ENCODE assay signal across 17 cellular contexts in genomic region chr3:186590580-186591296, GRCh38. TPM values are rescaled to one million over a fixed set of nuclear protein-coding genes. Genes with fewer than 3 reads are reported as not detected.
DNase-seq lines count a peak whose midpoint lies in the region; ATAC-seq and TF ChIP-seq lines count a peak whose summit lies in the region.
"Had no signal": no experiment of that assay in that cellular context is flagged by ENCODE, and none has a peak within 500 bp of the region (broad histone marks: within the 10 kb centered on the region; RNA-seq: fewer than 3 reads in every experiment).

No MANE protein-coding gene starts in this region.

- ATAC-seq in HCT116 = no peak
- no peak for ATAC-seq in T-helper 17 cell
- no peak for ATAC-seq in naive thymus-derived CD4-positive, alpha-beta T cell
- ATAC-seq in stimulated activated naive CD8-positive, alpha-beta T cell treated with anti-CD3 and anti-CD28 coated beads, Interleukin-15, amount 100 ng/mL, for 72 hours = no peak

- no TSS peak for BruUV-seq in HCT116 (replicated peaks; lab: Mats Ljungman, UMichigan)

- H3K4me2 ChIP-seq in HCT116 (ENCODE audit: low read length) = peak overlapping the region; percentile 57; the same call in 1 of the 2 replicates
- H3K4me2 ChIP-seq: SK-N-SH had no signal

- no peaks in the 10 kb centered on the region for H3K27me3 Mint-ChIP-seq in T-helper 17 cell
- no peaks in the 10 kb centered on the region for H3K27me3 Mint-ChIP-seq in naive thymus-derived CD4-positive, alpha-beta T cell
- no peaks in the 10 kb centered on the region for H3K27me3 Mint-ChIP-seq in stimulated activated naive CD8-positive, alpha-beta T cell treated with anti-CD3 and anti-CD28 coated beads, Interleukin-15, amount 100 ng/mL, for 72 hours
- H3K27me3 Mint-ChIP-seq: CD4-positive, alpha-beta T cell had no signal

- no peaks in the 10 kb centered on the region for H3K9me3 ChIP-seq in HCT116 (ENCODE audit: control insufficient read depth in 1 of 2, insufficient read depth in 1 of 2, low read depth in 1 of 2, low read length in 2 of 2)
- H3K9me3 ChIP-seq in T-helper 17 cell (ENCODE audit: control insufficient read depth, low read length, poor library complexity, severe bottlenecking) = no peaks in the 10 kb centered on the region
- H3K9me3 ChIP-seq in liver (ENCODE audit: control insufficient read depth in 4 of 4, low read length in 3 of 4) = no peaks in the 10 kb centered on the region
- H3K9me3 ChIP-seq in naive thymus-derived CD4-positive, alpha-beta T cell (ENCODE audit: control insufficient read depth in 2 of 3, low read length in 3 of 3) = no peaks in the 10 kb centered on the region
- H3K9me3 ChIP-seq: SK-N-SH had no signal

- H3K9me2 ChIP-seq in HCT116 (ENCODE audit: insufficient read depth) = no peaks in the 10 kb centered on the region
- H3K9me2 ChIP-seq: SK-N-SH had no signal

- TF ChIP-seq POLR2A in HCT116 (IDR thresholded peaks at IDR 0.05; ENCODE audit: borderline replicate concordance, extremely low read depth, insufficient read depth, insufficient read length) = no peak

- H3K9ac ChIP-seq in HCT116 (ENCODE audit: low read length) = no peak overlapping the region
- H3K9ac ChIP-seq in liver (ENCODE audit: low read depth in 1 of 2, low read length in 2 of 2) = no peak overlapping the region
- H3K9ac ChIP-seq: SK-N-SH had no signal

- no peak for TF ChIP-seq CTCF in HCT116 (IDR thresholded peaks at IDR 0.05 in 2 of 3, conservative IDR thresholded peaks at IDR 0.05 in 1 of 3; ENCODE audit: borderline replicate concordance in 1 of 3, insufficient read depth in 1 of 3, low read depth in 2 of 3, low read length in 2 of 3)
- TF ChIP-seq CTCF in liver (IDR thresholded peaks at IDR 0.05; ENCODE audit: low read depth, low read length, missing input control) = no peak

- H3K4me3 ChIP-seq in HCT116 (replicated peaks in 1 of 2; ENCODE audit: low read depth in 1 of 2, low read length in 2 of 2) (no peak overlapping the region), liver (ENCODE audit: low read depth in 1 of 3, low read length in 3 of 3) (no peak overlapping the region)
- H3K4me3 ChIP-seq in naive thymus-derived CD4-positive, alpha-beta T cell (ENCODE audit: low read length) = no peak overlapping the region

- CTCF ChIA-PET in HCT116 (lab: Charles Lee) = interaction anchor here (2.0 to 3.0 kb wide), 3 partner anchors 24 to 231 kb away, joined by 8 to 14 read pairs (median 14); no protein-coding TSS in a partner anchor
- CTCF ChIA-PET in naive thymus-derived CD4-positive, alpha-beta T cell (lab: Charles Lee) = interaction anchor here (0.9 to 2.3 kb wide), 3 partner anchors 24 to 231 kb away, joined by 3 to 9 read pairs (median 4); no protein-coding TSS in a partner anchor

- peak overlapping the region; percentile 84 for H3K27ac Mint-ChIP-seq in T-helper 17 cell
- peak overlapping the region in 2 of 9 donors; percentile 41 to 80 for H3K27ac Mint-ChIP-seq in naive thymus-derived CD4-positive, alpha-beta T cell
- no peak overlapping the region for H3K27ac Mint-ChIP-seq in stimulated activated naive CD8-positive, alpha-beta T cell treated with anti-CD3 and anti-CD28 coated beads, Interleukin-15, amount 100 ng/mL, for 72 hours
- H3K27ac Mint-ChIP-seq: CD4-positive, alpha-beta T cell had no signal

- H3K4me1 ChIP-seq in HCT116 (ENCODE audit: control insufficient read depth in 1 of 2, insufficient read depth in 2 of 2, low read length in 2 of 2) (peaks cover 16 to 24% of the 10 kb centered on the region in 2 experiments), liver (ENCODE audit: control insufficient read depth in 4 of 4, insufficient read depth in 4 of 4, low read length in 3 of 4) (peaks cover 8 to 36% (median 26%) of the 10 kb centered on the region in 4 donors)
- no peaks in the 10 kb centered on the region for H3K4me1 ChIP-seq in naive thymus-derived CD4-positive, alpha-beta T cell (ENCODE audit: control insufficient read depth in 2 of 2, insufficient read depth in 2 of 2, low read length in 2 of 2)

- intact Hi-C loops in HCT116 (cut with micrococcal nuclease) = no loop called here
- intact Hi-C loops in naive thymus-derived CD4-positive, alpha-beta T cell (cut with micrococcal nuclease) = loop anchor here in 1 of 2 donors (1.0 kb wide), 1 partner anchor 25 kb away; no protein-coding TSS in a partner anchor

- TF ChIP-seq RAD21 in HCT116 (IDR thresholded peaks at IDR 0.05; ENCODE audit: low read depth) (no peak), liver (IDR thresholded peaks at IDR 0.05) (no peak)

- H3K36me3 Mint-ChIP-seq in T-helper 17 cell (ENCODE audit: low read depth) = no peaks in the 10 kb centered on the region
- H3K36me3 Mint-ChIP-seq in naive thymus-derived CD4-positive, alpha-beta T cell = peaks cover 0 to 3% (median 0%) of the 10 kb centered on the region in 5 donors

- no peaks in the 10 kb centered on the region for H3K27me3 ChIP-seq in HCT116 (ENCODE audit: insufficient read depth, low read length)
- H3K27me3 ChIP-seq in liver (ENCODE audit: control insufficient read depth in 4 of 4, insufficient read depth in 4 of 4, low read length in 3 of 4) = no peaks in the 10 kb centered on the region
- H3K27me3 ChIP-seq in naive thymus-derived CD4-positive, alpha-beta T cell (ENCODE audit: control insufficient read depth in 2 of 2, insufficient read depth in 2 of 2, low read length in 2 of 2) = no peaks in the 10 kb centered on the region

- WGBS in liver = 77% methylated on average over 7 of the region's 7 CpGs

- H3K4me1 Mint-ChIP-seq in T-helper 17 cell = peaks cover 8% of the 10 kb centered on the region
- peaks cover 5 to 23% (median 8%) of the 10 kb centered on the region in 7 donors for H3K4me1 Mint-ChIP-seq in naive thymus-derived CD4-positive, alpha-beta T cell
- H3K4me1 Mint-ChIP-seq in stimulated activated naive CD8-positive, alpha-beta T cell treated with anti-CD3 and anti-CD28 coated beads, Interleukin-15, amount 100 ng/mL, for 72 hours = peaks cover 20% of the 10 kb centered on the region

- no peak for DNase-seq in HCT116 (ENCODE audit: low read depth, low spot score)
- DNase-seq in T-helper 17 cell = no peak
- no peak for DNase-seq in naive thymus-derived CD4-positive, alpha-beta T cell
- no peak for DNase-seq in stimulated activated naive CD8-positive, alpha-beta T cell treated with anti-CD3 and anti-CD28 coated beads, Interleukin-15, amount 100 ng/mL, for 72 hours
- DNase-seq: CD4-positive, alpha-beta T cell; GOT3; NCI-H1105; NCI-H1694; NCI-H2081 treated with DMSO at 0.1 percent for 48 hours; NCI-H510A treated with DMSO at 0.1 percent for 48 hours; NCI-H774; OCI-M1; SHP77 treated with DMSO at 0.1 percent for 48 hours; SK-N-SH had no signal

- no peak overlapping the region for H3K4me3 Mint-ChIP-seq in T-helper 17 cell
- no peak overlapping the region for H3K4me3 Mint-ChIP-seq in naive thymus-derived CD4-positive, alpha-beta T cell
- H3K4me3 Mint-ChIP-seq in stimulated activated naive CD8-positive, alpha-beta T cell treated with anti-CD3 and anti-CD28 coated beads, Interleukin-15, amount 100 ng/mL, for 72 hours = no peak overlapping the region
- H3K4me3 Mint-ChIP-seq: CD4-positive, alpha-beta T cell had no signal

- H3K27ac ChIP-seq in HCT116 (ENCODE audit: low read depth, low read length) (no peak overlapping the region), liver (ENCODE audit: low read depth in 1 of 2, low read length in 2 of 2) (peak overlapping the region; percentile 5 to 80)
- H3K27ac ChIP-seq in naive thymus-derived CD4-positive, alpha-beta T cell (ENCODE audit: low read depth, low read length) = no peak overlapping the region

- H3K36me3 ChIP-seq in HCT116 (ENCODE audit: control insufficient read depth in 1 of 2, insufficient read depth in 2 of 2, low read length in 2 of 2) = 0 out of 4 replicates have a peak, but pooled peaks cover 2 to 5% of the 10 kb centered on the region in 2 experiments
- H3K36me3 ChIP-seq in liver (ENCODE audit: control insufficient read depth in 4 of 4, insufficient read depth in 3 of 4, low read depth in 1 of 4, low read length in 3 of 4) = peaks cover 0 to 6% (median 2%) of the 10 kb centered on the region in 4 donors
- peaks cover 0 to 4% (median 0%) of the 10 kb centered on the region in 3 experiments for H3K36me3 ChIP-seq in naive thymus-derived CD4-positive, alpha-beta T cell (ENCODE audit: control insufficient read depth in 2 of 3, insufficient read depth in 3 of 3, low read length in 3 of 3)

- H3K9me3 Mint-ChIP-seq in naive thymus-derived CD4-positive, alpha-beta T cell = no peaks in the 10 kb centered on the region
- H3K9me3 Mint-ChIP-seq in stimulated activated naive CD8-positive, alpha-beta T cell treated with anti-CD3 and anti-CD28 coated beads, Interleukin-15, amount 100 ng/mL, for 72 hours = no peaks in the 10 kb centered on the region
- H3K9me3 Mint-ChIP-seq: CD4-positive, alpha-beta T cell had no signal

- RAD21 ChIA-PET in HCT116 (lab: Charles Lee; ENCODE audit: low non-redundant PET in 1 of 2, low total read pairs in 2 of 2, uncharacterized antibody in 2 of 2, unreplicated experiment in 2 of 2) = no interaction called here

- POLR2A ChIA-PET in HCT116 (lab: Charles Lee) = interaction anchor here (0.7 to 2.8 kb wide), 3 partner anchors 20 to 193 kb away, joined by 3 to 9 read pairs (median 3); partner anchors contain the start of gene DNAJB11
- POLR2A ChIA-PET in naive thymus-derived CD4-positive, alpha-beta T cell (lab: Charles Lee) = interaction anchor here (0.7 kb wide), 1 partner anchor 193 kb away, joined by 3 read pairs; the partner anchor contains the start of gene EIF4A2

- H2AFZ ChIP-seq in HCT116 (ENCODE audit: low read depth, low read length, poor library complexity, severe bottlenecking) = no peak overlapping the region

- H3K79me2 ChIP-seq in HCT116 (ENCODE audit: insufficient read depth, low read length) = no peaks in the 10 kb centered on the region

- H4K20me1 ChIP-seq in HCT116 (ENCODE audit: insufficient read depth) = no peaks in the 10 kb centered on the region

RNA-seq across cellular contexts. Expression of gene DNAJB11, which starts 20.2 kb away (rescaled TPM):
- 54.3 TPM for total RNA-seq in HCT116 (2021; ENCODE audit: unreplicated experiment)
- polyA plus RNA-seq in HCT116 (2012) = 34.1 and 40.0 TPM in 2 replicates
- 100 to 1,000 TPM in 1 of 2 donors, 10 to 100 TPM in 1; 83.4 to 101 TPM for total RNA-seq in T-helper 17 cell
- 100 to 1,000 TPM in 1 of 2 donors, 10 to 100 TPM in 1; 30.2 to 101 TPM for total RNA-seq in liver
- 10 to 100 TPM; 44.7 to 67.3 TPM for polyA plus RNA-seq in liver
- total RNA-seq in naive thymus-derived CD4-positive, alpha-beta T cell = 10 to 100 TPM; 29.9 to 75.2 (median 63.1) TPM
- 10 to 100 TPM; 27.4 to 28.5 TPM for polyA plus RNA-seq in naive thymus-derived CD4-positive, alpha-beta T cell

RNA-seq across cellular contexts. Expression of gene AHSG, which starts 22.1 kb away (rescaled TPM):
- total RNA-seq in HCT116 (2021; ENCODE audit: unreplicated experiment) = 1.6 TPM
- polyA plus RNA-seq in HCT116 (2012) = 0.21 and 0.34 TPM in 2 replicates
- not detected for total RNA-seq in T-helper 17 cell
- 1,000 to 10,000 TPM in 1 of 2 donors, 100 to 1,000 TPM in 1; 965 to 4,470 TPM for total RNA-seq in liver
- polyA plus RNA-seq in liver = 1,000 to 10,000 TPM; 1,784 to 2,316 TPM
- total RNA-seq in naive thymus-derived CD4-positive, alpha-beta T cell = not detected
- not detected for polyA plus RNA-seq in naive thymus-derived CD4-positive, alpha-beta T cell
- total RNA-seq: CD4-positive, alpha-beta T cell; LHCN-M2; RPMI7951 had no signal
- polyA plus RNA-seq: SK-N-SH had no signal

RNA-seq across cellular contexts. Expression of gene TBCCD1, which starts 23.6 kb away (rescaled TPM):
- 16.8 TPM for total RNA-seq in HCT116 (2021; ENCODE audit: unreplicated experiment)
- 7.0 and 10.0 TPM in 2 replicates for polyA plus RNA-seq in HCT116 (2012)
- total RNA-seq in T-helper 17 cell = 10 to 100 TPM; 12.9 to 14.2 TPM
- 10 to 100 TPM; 15.5 to 16.2 TPM for total RNA-seq in liver
- polyA plus RNA-seq in liver = 1 to 10 TPM; 4.9 to 5.6 TPM
- 10 to 100 TPM; 11.3 to 20.3 (median 15.8) TPM for total RNA-seq in naive thymus-derived CD4-positive, alpha-beta T cell
- 10 to 100 TPM; 13.8 to 21.1 TPM for polyA plus RNA-seq in naive thymus-derived CD4-positive, alpha-beta T cell

RNA-seq across cellular contexts. Expression of gene CRYGS, which starts 46.6 kb away (rescaled TPM):
- total RNA-seq in HCT116 (2021; ENCODE audit: unreplicated experiment) (4.3 TPM), T-helper 17 cell (1 to 10 TPM; 2.7 to 4.3 TPM), liver (1 to 10 TPM; 1.2 to 3.6 TPM)
- polyA plus RNA-seq in HCT116 (2012) = 2.0 and 3.5 TPM in 2 replicates
- 1 to 10 TPM in 1 of 2 donors, under 1 TPM in 1; 0.53 to 1.2 TPM for polyA plus RNA-seq in liver
- total RNA-seq in naive thymus-derived CD4-positive, alpha-beta T cell = 10 to 100 TPM in 2 of 5 experiments, 1 to 10 TPM in 3; 3.1 to 13.9 (median 4.9) TPM
- polyA plus RNA-seq in naive thymus-derived CD4-positive, alpha-beta T cell = under 1 TPM in 1 of 2 donors, not detected in 1; 0.26 TPM

RNA-seq across cellular contexts. Expression of gene FETUB, which starts 49.5 kb away (rescaled TPM):
- not detected for total RNA-seq in HCT116 (2021; ENCODE audit: unreplicated experiment)
- polyA plus RNA-seq in HCT116 (2012) = not detected in 2 replicates
- not detected for total RNA-seq in T-helper 17 cell
- total RNA-seq in liver = 10 to 100 TPM in 1 of 2 donors, 1 to 10 TPM in 1; 3.1 to 10.8 TPM
- 10 to 100 TPM in 1 of 2 donors, 1 to 10 TPM in 1; 8.0 to 28.6 TPM for polyA plus RNA-seq in liver
- not detected for total RNA-seq in naive thymus-derived CD4-positive, alpha-beta T cell
- polyA plus RNA-seq in naive thymus-derived CD4-positive, alpha-beta T cell = not detected
- total RNA-seq: CD4-positive, alpha-beta T cell; RPMI7951 had no signal

Comparison
In these comparisons a context has a peak if more than half of its experiments do, and no peak if none do; other contexts are left out.
1. H3K27ac ChIP-seq: peak in liver (2 of 2); none in HCT116 (single experiment) and naive thymus-derived CD4-positive, alpha-beta T cell (single experiment).
2. RNA of gene AHSG, which starts 22.1 kb away (total RNA-seq): 965 to 4,470 TPM in liver; 1.6 TPM in HCT116 (single experiment), not detected in T-helper 17 cell and not detected in naive thymus-derived CD4-positive, alpha-beta T cell; every median in the first group is over 100 times any median in the second.